ENCODE assay signal across 16 cellular contexts in genomic region chr15:49460411-49460941, GRCh38. TPM values are rescaled to one million over a fixed set of nuclear protein-coding genes. Genes with fewer than 3 reads are reported as not detected.
"Had no signal": no experiment of that assay in that cellular context is flagged by ENCODE, and none has a peak within 500 bp of the region (broad histone marks: within the 10 kb centered on the region; RNA-seq: fewer than 3 reads in every experiment).

No MANE protein-coding gene starts in this region.

- H3K27ac ChIP-seq: right atrium auricular region, upper lobe of left lung had no signal

- H3K4me1 ChIP-seq: breast epithelium had no signal

- H3K9me3 ChIP-seq: breast epithelium, right atrium auricular region, upper lobe of left lung had no signal

- H3K36me3 ChIP-seq: breast epithelium, right atrium auricular region, upper lobe of left lung had no signal

- DNase-seq: activated CD4-positive, alpha-beta T cell treated with anti-CD3 and anti-CD28 coated beads, Interleukin-2, amount 50 U/mL, for 48 hours; activated CD4-positive, CD25-positive, alpha-beta regulatory T cell treated with anti-CD3 and anti-CD28 coated beads, Interleukin-2, amount 50 U/mL, for 72 hours; activated effector memory CD4-positive, alpha-beta T cell treated with anti-CD3 and anti-CD28 coated beads, Interleukin-2, amount 50 U/mL, for 16 hours; activated naive CD8-positive, alpha-beta T cell treated with anti-CD3 and anti-CD28 coated beads for 36 hours; activated T-cell treated with anti-CD3 and anti-CD28 coated beads, Interleukin-2, amount 50 U/mL, for 4 hours; anterior cingulate cortex; dermis blood vessel endothelial cell; erythroblast; kidney; midbrain; naive thymus-derived CD4-positive, alpha-beta T cell; stimulated activated CD4-positive, alpha-beta T cell treated with anti-CD3 and anti-CD28 coated beads, Interleukin-2, amount 100 ng/mL, for 24 hours; stimulated activated naive B cell treated with anti-CD40 and anti-IgM and Interleukin-4, amounts not matched to agents 10 μg/mL and 1 μg/mL and 100 μg/mL, for 72 hours; upper lobe of left lung had no signal

- ATAC-seq: activated T-cell treated with anti-CD3 and anti-CD28 coated beads, Interleukin-2, amount 50 U/mL, for 4 hours; naive thymus-derived CD4-positive, alpha-beta T cell; stimulated activated naive B cell treated with anti-CD40 and anti-IgM and Interleukin-4, amounts not matched to agents 10 μg/mL and 1 μg/mL and 100 μg/mL, for 72 hours had no signal

- H3K4me3 ChIP-seq: breast epithelium, right atrium auricular region, upper lobe of left lung had no signal

- H3K27me3 ChIP-seq: breast epithelium, right atrium auricular region, upper lobe of left lung had no signal

RNA-seq across cellular contexts. Expression of gene FGF7, which starts 37.4 kb away (rescaled TPM):
- total RNA-seq: activated naive CD8-positive, alpha-beta T cell treated with anti-CD3 and anti-CD28 coated beads for 36 hours had no signal
